In genomic region chr2:64641585-64641984, GRCh38 we compare ENCODE assay signal across 13 cellular contexts. TPM values are rescaled to one million over a fixed set of nuclear protein-coding genes. Genes with fewer than 3 reads are reported as not detected.
DNase-seq lines count a peak whose midpoint lies in the region; ATAC-seq, FAIRE-seq and TF ChIP-seq lines count a peak whose summit lies in the region.
"Had no signal": no experiment of that assay in that cellular context is flagged by ENCODE, and none has a peak within 500 bp of the region (broad histone marks: within the 10 kb centered on the region; RNA-seq: fewer than 3 reads in every experiment).

No MANE protein-coding gene starts in this region.

- H3K4me3 Mint-ChIP-seq in natural killer cell treated with Interleukin-12 subunit alpha and Interleukin-12 subunit beta and Interleukin-15 and Interleukin-18, amount 100 ng/mL, for 72 hours = peak overlapping the region; percentile 15
- no peak overlapping the region for H3K4me3 Mint-ChIP-seq in natural killer cell
- H3K4me3 Mint-ChIP-seq in activated B cell treated with CpG ODN at 0.5 μM for 24 hours = peak overlapping the region; percentile 28
- H3K4me3 Mint-ChIP-seq: stimulated activated effector memory CD8-positive, alpha-beta T cell treated with anti-CD3 and anti-CD28 coated beads, Interleukin-12 subunit alpha, Interleukin-12 subunit beta, amount 100 ng/mL, for 72 hours had no signal

- H3K4me1 Mint-ChIP-seq in natural killer cell treated with Interleukin-12 subunit alpha and Interleukin-12 subunit beta and Interleukin-15 and Interleukin-18, amount 100 ng/mL, for 72 hours (ENCODE audit: low read depth in 2 of 2) = peaks cover 53 to 63% of the 10 kb centered on the region in 2 donors
- H3K4me1 Mint-ChIP-seq in natural killer cell = peaks cover 75 to 76% of the 10 kb centered on the region in 2 donors
- H3K4me1 Mint-ChIP-seq in activated B cell treated with CpG ODN at 0.5 μM for 24 hours = peaks cover 95% of the 10 kb centered on the region

- no peaks in the 10 kb centered on the region for H3K9me3 Mint-ChIP-seq in natural killer cell treated with Interleukin-12 subunit alpha and Interleukin-12 subunit beta and Interleukin-15 and Interleukin-18, amount 100 ng/mL, for 72 hours
- H3K9me3 Mint-ChIP-seq in natural killer cell (no peaks in the 10 kb centered on the region), activated B cell treated with CpG ODN at 0.5 μM for 24 hours (no peaks in the 10 kb centered on the region)
- H3K9me3 Mint-ChIP-seq: stimulated activated effector memory CD8-positive, alpha-beta T cell treated with anti-CD3 and anti-CD28 coated beads, Interleukin-12 subunit alpha, Interleukin-12 subunit beta, amount 100 ng/mL, for 72 hours had no signal

- 67 to 76% methylated on average over 10 of the region's 10 CpGs for WGBS in thyroid gland, 2 donors

- intact Hi-C loops in natural killer cell (cut with micrococcal nuclease) = loop anchor here (10.0 kb wide), 2 partner anchors 413 to 583 kb away; partner anchors contain the start of genes ACTR2 and CEP68
- intact Hi-C loops in activated B cell treated with CpG ODN at 0.5 μM for 24 hours (cut with micrococcal nuclease) = loop anchor here (5.0 kb wide), 1 partner anchor 309 kb away; no protein-coding TSS in a partner anchor
- intact Hi-C loops in thyroid gland (cut with DNase I) = no loop called here
- intact Hi-C loops in kidney (cut with DNase I) = no loop called here

- H3K36me3 Mint-ChIP-seq in natural killer cell treated with Interleukin-12 subunit alpha and Interleukin-12 subunit beta and Interleukin-15 and Interleukin-18, amount 100 ng/mL, for 72 hours = no peaks in the 10 kb centered on the region
- no peaks in the 10 kb centered on the region for H3K36me3 Mint-ChIP-seq in natural killer cell
- peaks cover 10% of the 10 kb centered on the region for H3K36me3 Mint-ChIP-seq in activated B cell treated with CpG ODN at 0.5 μM for 24 hours (ENCODE audit: low read depth)

- TF ChIP-seq CTCF in natural killer cell (IDR thresholded peaks at IDR 0.05) (no peak), activated B cell treated with CpG ODN at 0.5 μM for 24 hours (IDR thresholded peaks at IDR 0.05) (no peak), thyroid gland (IDR thresholded peaks at IDR 0.05) (no peak), omental fat pad (IDR thresholded peaks at IDR 0.05) (no peak), kidney (IDR thresholded peaks at IDR 0.05; ENCODE audit: borderline replicate concordance, extremely low read depth, insufficient read depth) (no peak)

- no peak for ATAC-seq in natural killer cell treated with Interleukin-12 subunit alpha and Interleukin-12 subunit beta and Interleukin-15 and Interleukin-18, amount 100 ng/mL, for 72 hours
- ATAC-seq in natural killer cell (no peak), activated B cell treated with CpG ODN at 0.5 μM for 24 hours (ENCODE audit: low read depth) (no peak), omental fat pad (ENCODE audit: low FRiP score) (no peak)
- ATAC-seq: PC-3; stimulated activated effector memory CD8-positive, alpha-beta T cell treated with anti-CD3 and anti-CD28 coated beads, Interleukin-12 subunit alpha, Interleukin-12 subunit beta, amount 100 ng/mL, for 72 hours had no signal

- no peak overlapping the region for H3K9ac ChIP-seq in kidney (ENCODE audit: low read length in 2 of 2)

- no peak for DNase-seq in natural killer cell treated with Interleukin-12 subunit alpha and Interleukin-12 subunit beta and Interleukin-15 and Interleukin-18, amount 100 ng/mL, for 72 hours (ENCODE audit: low spot score)
- DNase-seq in natural killer cell (no peak), activated B cell treated with CpG ODN at 0.5 μM for 24 hours (no peak), left kidney (ENCODE audit: low read depth, low spot score) (peak; percentile 70), thyroid gland (peak; percentile 28 to 34), omental fat pad (ENCODE audit: low spot score) (no peak), kidney (no peak), kidney tubule cell (ENCODE audit: low spot score) (no peak)
- DNase-seq: activated gamma-delta T cell, DMS53, PC-3 had no signal

- H3K36me3 ChIP-seq in thyroid gland (no peaks in the 10 kb centered on the region), kidney (ENCODE audit: control insufficient read depth in 1 of 2, insufficient read depth in 2 of 2, low read length in 2 of 2) (no peaks in the 10 kb centered on the region)

- no peaks in the 10 kb centered on the region for H3K27me3 ChIP-seq in thyroid gland

- CTCF ChIA-PET in activated B cell treated with CpG ODN at 0.5 μM for 24 hours (lab: Charles Lee) = interaction anchor here (1.0 to 5.1 kb wide), 2 partner anchors 12 to 126 kb away, joined by 3 to 52 read pairs; partner anchors contain the start of gene SERTAD2

- H3K4me3 ChIP-seq in thyroid gland (replicated peaks in 1 of 3) (no peak overlapping the region), kidney (ENCODE audit: low read length in 2 of 2) (no peak overlapping the region)

- H3K27ac Mint-ChIP-seq in natural killer cell treated with Interleukin-12 subunit alpha and Interleukin-12 subunit beta and Interleukin-15 and Interleukin-18, amount 100 ng/mL, for 72 hours = no peak overlapping the region
- H3K27ac Mint-ChIP-seq in natural killer cell = peak overlapping the region in 1 of 2 donors; percentile 15
- H3K27ac Mint-ChIP-seq in activated B cell treated with CpG ODN at 0.5 μM for 24 hours = peak overlapping the region; percentile 93
- H3K27ac Mint-ChIP-seq: stimulated activated effector memory CD8-positive, alpha-beta T cell treated with anti-CD3 and anti-CD28 coated beads, Interleukin-12 subunit alpha, Interleukin-12 subunit beta, amount 100 ng/mL, for 72 hours had no signal

- H3K9me3 ChIP-seq in thyroid gland (no peaks in the 10 kb centered on the region), kidney (ENCODE audit: control insufficient read depth in 1 of 2, low read length in 2 of 2) (no peaks in the 10 kb centered on the region)

- POLR2A ChIA-PET in activated B cell treated with CpG ODN at 0.5 μM for 24 hours (lab: Charles Lee) = interaction anchor here (0.5 to 15.4 kb wide), 4 partner anchors 109 to 621 kb away, joined by 3 to 439 read pairs (median 74); no protein-coding TSS in a partner anchor

- H3K4me1 ChIP-seq in thyroid gland = peaks cover 41 to 79% of the 10 kb centered on the region in 2 donors
- peaks cover 20 to 24% of the 10 kb centered on the region in 2 donors for H3K4me1 ChIP-seq in kidney (ENCODE audit: control insufficient read depth in 1 of 2, insufficient read depth in 1 of 2, low read depth in 1 of 2, low read length in 2 of 2)

- H3K27ac ChIP-seq in thyroid gland (peak overlapping the region in 1 of 3 donors; percentile 90), kidney (ENCODE audit: low read depth in 2 of 2, low read length in 2 of 2) (no peak overlapping the region)

- TF ChIP-seq POLR2A in thyroid gland (IDR thresholded peaks at IDR 0.05) = no peak

- FAIRE-seq in kidney (lab: Jason Lieb, UNC) = no peak
- FAIRE-seq: H54 had no signal

- H3K27me3 Mint-ChIP-seq in natural killer cell treated with Interleukin-12 subunit alpha and Interleukin-12 subunit beta and Interleukin-15 and Interleukin-18, amount 100 ng/mL, for 72 hours = no peaks in the 10 kb centered on the region
- no peaks in the 10 kb centered on the region for H3K27me3 Mint-ChIP-seq in natural killer cell (ENCODE audit: low read depth in 2 of 2)
- H3K27me3 Mint-ChIP-seq in activated B cell treated with CpG ODN at 0.5 μM for 24 hours = no peaks in the 10 kb centered on the region

RNA-seq across cellular contexts. Expression of gene SERTAD2, which starts 12.1 kb away (rescaled TPM):
- 10 to 100 TPM; 15.6 to 23.9 TPM for total RNA-seq in natural killer cell treated with Interleukin-12 subunit alpha and Interleukin-12 subunit beta and Interleukin-15 and Interleukin-18, amount 100 ng/mL, for 72 hours
- total RNA-seq in natural killer cell (10 to 100 TPM; 45.6 to 71.2 (median 55.8) TPM), activated B cell treated with CpG ODN at 0.5 μM for 24 hours (45.6 and 47.3 TPM in 2 replicates), thyroid gland (10 to 100 TPM; 13.7 to 17.3 (median 16.6) TPM), omental fat pad (10 to 100 TPM; 13.1 to 42.2 (median 16.6) TPM), kidney (21.1 TPM)
- polyA plus RNA-seq in kidney (ENCODE audit: insufficient read depth, low read depth, low replicate concordance) = 6.2 TPM

Comparison
In these comparisons a context has a peak if more than half of its experiments do, and no peak if none do; other contexts are left out.
1. DNase-seq: peak in left kidney (single experiment) and thyroid gland (2 of 2); none in natural killer cell treated with Interleukin-12 subunit alpha and Interleukin-12 subunit beta and Interleukin-15 and Interleukin-18, amount 100 ng/mL, for 72 hours (single experiment), natural killer cell (single experiment), activated B cell treated with CpG ODN at 0.5 μM for 24 hours (single experiment), omental fat pad (single experiment), kidney (single experiment) and kidney tubule cell (single experiment).
2. intact Hi-C loops: an anchor here in natural killer cell (10.0 kb wide) and activated B cell treated with CpG ODN at 0.5 μM for 24 hours (5.0 kb wide); none called in thyroid gland and kidney.